ENCODE assay signal across 1 cellular context in the genomic region with DNA sequence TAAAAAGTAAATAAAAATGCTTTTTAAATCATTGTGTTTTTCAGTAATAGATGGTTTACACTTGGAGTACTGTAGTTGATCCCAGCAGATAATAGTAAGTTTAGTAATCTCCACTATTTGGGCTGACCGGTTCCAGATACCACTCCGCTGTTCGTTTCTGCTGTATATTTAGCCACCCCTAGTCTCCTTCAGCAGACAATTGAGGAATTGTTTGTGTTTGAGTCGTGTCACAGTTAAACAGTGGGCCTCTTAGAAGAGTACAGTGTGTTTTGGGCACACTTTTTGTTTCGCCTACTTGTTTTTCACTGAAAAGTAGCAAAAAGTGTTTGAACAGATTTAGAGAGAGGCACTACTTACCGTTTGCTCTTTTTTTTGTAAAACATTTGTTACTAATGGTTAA.
TF ChIP-seq lines count a peak whose summit lies in the region.

No MANE protein-coding gene starts in this region.

TF ChIP-seq in HepG2, 621 proteins besides CTCF, POLR2A, EP300 and RAD21:
- TF ChIP-seq, protein P1, sequence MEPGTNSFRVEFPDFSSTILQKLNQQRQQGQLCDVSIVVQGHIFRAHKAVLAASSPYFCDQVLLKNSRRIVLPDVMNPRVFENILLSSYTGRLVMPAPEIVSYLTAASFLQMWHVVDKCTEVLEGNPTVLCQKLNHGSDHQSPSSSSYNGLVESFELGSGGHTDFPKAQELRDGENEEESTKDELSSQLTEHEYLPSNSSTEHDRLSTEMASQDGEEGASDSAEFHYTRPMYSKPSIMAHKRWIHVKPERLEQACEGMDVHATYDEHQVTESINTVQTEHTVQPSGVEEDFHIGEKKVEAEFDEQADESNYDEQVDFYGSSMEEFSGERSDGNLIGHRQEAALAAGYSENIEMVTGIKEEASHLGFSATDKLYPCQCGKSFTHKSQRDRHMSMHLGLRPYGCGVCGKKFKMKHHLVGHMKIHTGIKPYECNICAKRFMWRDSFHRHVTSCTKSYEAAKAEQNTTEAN (CRISPR knock-in tag; conservative IDR thresholded peaks at IDR 0.05) = peak; percentile 63; the same call in 1 of the 2 replicates
- TF ChIP-seq SOX13 (IDR thresholded peaks at IDR 0.05) (no peak), SOX13 (CRISPR knock-in tag; conservative IDR thresholded peaks at IDR 0.05 in 1 of 2, IDR thresholded peaks at IDR 0.05 in 1 of 2) (peak in 1 of 2 experiments; percentile 62; a peak in 2 of 4 replicates), SIN3A (IDR thresholded peaks at IDR 0.05; ENCODE audit: borderline replicate concordance, low read depth, low read length) (no peak), ZNF740 (CRISPR knock-in tag; IDR thresholded peaks at IDR 0.05) (no peak), SOX6 (IDR thresholded peaks at IDR 0.05) (no peak), SOX6 (CRISPR knock-in tag; IDR thresholded peaks at IDR 0.05) (peak; percentile 68), SOX5 (CRISPR knock-in tag; IDR thresholded peaks at IDR 0.05; ENCODE audit: borderline replicate concordance) (peak; percentile 33; the same call in 1 of the 2 replicates), CREB1 (IDR thresholded peaks at IDR 0.05) (no peak), CREB1 (CRISPR knock-in tag; IDR thresholded peaks at IDR 0.05) (0 out of 2 replicates have a peak, but pooled peaks have one; percentile 24), ZNF264 (CRISPR knock-in tag; IDR thresholded peaks at IDR 0.05) (no peak), FOXP1 (IDR thresholded peaks at IDR 0.05) (no peak), FOXP1 (CRISPR knock-in tag; IDR thresholded peaks at IDR 0.05) (0 out of 2 replicates have a peak, but pooled peaks have one; percentile 11), IKZF1 (IDR thresholded peaks at IDR 0.05) (no peak)
